Comparison of ENCODE assay signal across 9 cellular contexts in the genomic region with DNA sequence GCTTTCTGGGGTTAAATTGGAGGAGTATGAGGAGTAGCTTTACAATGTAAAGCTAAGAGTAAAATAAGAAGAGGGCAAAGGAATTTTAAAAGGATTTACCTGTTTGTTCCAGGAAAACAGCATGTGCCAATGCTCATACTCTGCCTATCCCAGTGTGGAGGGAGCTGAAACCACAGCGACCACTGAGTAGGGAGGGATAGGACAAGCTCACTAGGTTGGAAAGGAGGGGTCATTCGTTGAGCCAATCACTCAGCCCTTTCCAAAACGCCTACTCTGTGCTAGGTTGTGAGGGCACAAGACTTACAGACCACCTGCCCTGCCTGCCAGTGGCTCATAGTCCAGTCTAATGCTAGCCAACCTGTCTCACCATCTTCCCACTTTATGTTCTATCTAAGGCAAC. TPM values are rescaled to one million over a fixed set of nuclear protein-coding genes. Genes with fewer than 3 reads are reported as not detected.
DNase-seq lines count a peak whose midpoint lies in the region; ATAC-seq and TF ChIP-seq lines count a peak whose summit lies in the region.
"Had no signal": no experiment of that assay in that cellular context is flagged by ENCODE, and none has a peak within 500 bp of the region (broad histone marks: within the 10 kb centered on the region; RNA-seq: fewer than 3 reads in every experiment).

No MANE protein-coding gene starts in this region.

- peak overlapping the region; percentile 88 for H3K4me3 ChIP-seq in HL-60 (replicated peaks; ENCODE audit: insufficient read depth, low read length)
- peak overlapping the region; percentile 79 for H3K4me3 ChIP-seq in lower lobe of right lung

- POLR2A ChIA-PET in activated naive CD8-positive, alpha-beta T cell treated with anti-CD3 and anti-CD28 coated beads, Interleukin-2, amount 10 ng/mL, durations not matched to agents 7 days and 5 days (lab: Charles Lee) = interaction anchor here (0.6 to 6.9 kb wide), 14 partner anchors 22 to 163 kb away, joined by 3 to 108 read pairs (median 6); partner anchors contain the start of genes ACLY, CNP, DHX58 and KAT2A

- H3K36me3 ChIP-seq in lower lobe of right lung = peaks cover 19% of the 10 kb centered on the region

- H3K27me3 ChIP-seq in HL-60 (ENCODE audit: insufficient read depth, poor library complexity, severe bottlenecking) (no peaks in the 10 kb centered on the region), lower lobe of right lung (ENCODE audit: low read depth) (no peaks in the 10 kb centered on the region)

- in situ Hi-C loops in GM13976 (cut with MboI; ENCODE audit: low sequenced_read_pairs, unreplicated experiment) = no loop called here

- ATAC-seq in activated naive CD8-positive, alpha-beta T cell treated with anti-CD3 and anti-CD28 coated beads, Interleukin-2, amount 10 ng/mL, durations not matched to agents 7 days and 5 days (ENCODE audit: low read depth) = no peak
- no peak for ATAC-seq in lower lobe of right lung

- H3K9me3 Mint-ChIP-seq in activated naive CD8-positive, alpha-beta T cell treated with anti-CD3 and anti-CD28 coated beads, Interleukin-2, amount 10 ng/mL, durations not matched to agents 7 days and 5 days = peaks cover 2% of the 10 kb centered on the region

- H3K27ac ChIP-seq in 22Rv1 = peak overlapping the region; percentile 88
- H3K27ac ChIP-seq in HL-60 (replicated peaks) = peak overlapping the region; percentile 94
- H3K27ac ChIP-seq in lower lobe of right lung = no peak overlapping the region

- no peaks in the 10 kb centered on the region for H3K27me3 Mint-ChIP-seq in activated naive CD8-positive, alpha-beta T cell treated with anti-CD3 and anti-CD28 coated beads, Interleukin-2, amount 10 ng/mL, durations not matched to agents 7 days and 5 days

- H3K27ac Mint-ChIP-seq in activated naive CD8-positive, alpha-beta T cell treated with anti-CD3 and anti-CD28 coated beads, Interleukin-2, amount 10 ng/mL, durations not matched to agents 7 days and 5 days = peak overlapping the region; percentile 99

- H3K36me3 Mint-ChIP-seq in activated naive CD8-positive, alpha-beta T cell treated with anti-CD3 and anti-CD28 coated beads, Interleukin-2, amount 10 ng/mL, durations not matched to agents 7 days and 5 days = peaks cover 6% of the 10 kb centered on the region

- no peaks in the 10 kb centered on the region for H3K9me3 ChIP-seq in lower lobe of right lung

- DNase-seq in HL-60 (ENCODE audit: low read depth in 1 of 2, low spot score in 1 of 2) (no peak), lower lobe of right lung (no peak), GM13976 (ENCODE audit: low spot score) (no peak), posterior vena cava (ENCODE audit: low spot score) (no peak), NCI-H2196 treated with DMSO at 0.1 percent for 48 hours (lab: John Stamatoyannopoulos, UW; ENCODE audit: unreplicated experiment) (no peak)
- no peak for DNase-seq in activated naive CD8-positive, alpha-beta T cell treated with anti-CD3 and anti-CD28 coated beads, Interleukin-2, amount 10 ng/mL, durations not matched to agents 7 days and 5 days
- DNase-seq in activated CD4-positive, alpha-beta T cell treated with anti-CD3 and anti-CD28 coated beads for 1 hour = no peak
- DNase-seq: activated CD4-positive, alpha-beta T cell treated with anti-CD3 and anti-CD28 coated beads, Interleukin-2, amount 50 U/mL, for 48 hours had no signal

- peak overlapping the region; percentile 96 for H3K4me3 Mint-ChIP-seq in activated naive CD8-positive, alpha-beta T cell treated with anti-CD3 and anti-CD28 coated beads, Interleukin-2, amount 10 ng/mL, durations not matched to agents 7 days and 5 days

- TF ChIP-seq CTCF in 22Rv1 (IDR thresholded peaks at IDR 0.05) (no peak), HL-60 (IDR thresholded peaks at IDR 0.05; ENCODE audit: insufficient read depth, low read length) (no peak), lower lobe of right lung (IDR thresholded peaks at IDR 0.05) (no peak), GM13976 (IDR thresholded peaks at IDR 0.05; ENCODE audit: borderline replicate concordance, control extremely low read depth, extremely low read depth, insufficient read depth, missing control alignments) (no peak)

- intact Hi-C loops in lower lobe of right lung (cut with DNase I) = no loop called here
- intact Hi-C loops in posterior vena cava (cut with DNase I) = loop anchor here in 1 of 2 donors (5.0 kb wide), 1 partner anchor 1979 kb away; no protein-coding TSS in a partner anchor

- H3K4me1 ChIP-seq in lower lobe of right lung = peaks cover 59% of the 10 kb centered on the region

- H3K4me1 Mint-ChIP-seq in activated naive CD8-positive, alpha-beta T cell treated with anti-CD3 and anti-CD28 coated beads, Interleukin-2, amount 10 ng/mL, durations not matched to agents 7 days and 5 days = peaks cover 43% of the 10 kb centered on the region

RNA-seq across cellular contexts. Expression of gene DNAJC7, which starts 1.1 kb away (rescaled TPM):
- total RNA-seq in activated naive CD8-positive, alpha-beta T cell treated with anti-CD3 and anti-CD28 coated beads, Interleukin-2, amount 10 ng/mL, durations not matched to agents 7 days and 5 days = 10 to 100 TPM; 86.7 to 93.7 TPM
- total RNA-seq in lower lobe of right lung (82.0 TPM), posterior vena cava (10 to 100 TPM; 57.0 TPM)

RNA-seq across cellular contexts. Expression of gene NKIRAS2, which starts 1.6 kb away (rescaled TPM):
- total RNA-seq in activated naive CD8-positive, alpha-beta T cell treated with anti-CD3 and anti-CD28 coated beads, Interleukin-2, amount 10 ng/mL, durations not matched to agents 7 days and 5 days = 10 to 100 TPM; 19.8 to 27.2 TPM
- total RNA-seq in lower lobe of right lung = 27.1 TPM
- 10 to 100 TPM; 28.3 TPM for total RNA-seq in posterior vena cava

RNA-seq across cellular contexts. Expression of gene C17orf113, which starts 32.1 kb away (rescaled TPM):
- under 1 TPM; 0.53 to 0.91 TPM for total RNA-seq in activated naive CD8-positive, alpha-beta T cell treated with anti-CD3 and anti-CD28 coated beads, Interleukin-2, amount 10 ng/mL, durations not matched to agents 7 days and 5 days
- 0.89 TPM for total RNA-seq in lower lobe of right lung
- total RNA-seq in posterior vena cava = under 1 TPM; 0.33 to 0.93 TPM

RNA-seq across cellular contexts. Expression of gene CNP, which starts 51.7 kb away (rescaled TPM):
- 10 to 100 TPM; 75.8 to 83.0 TPM for total RNA-seq in activated naive CD8-positive, alpha-beta T cell treated with anti-CD3 and anti-CD28 coated beads, Interleukin-2, amount 10 ng/mL, durations not matched to agents 7 days and 5 days
- total RNA-seq in lower lobe of right lung (46.3 TPM), posterior vena cava (10 to 100 TPM; 53.6 to 53.9 TPM)
